Comparison of ENCODE assay signal across 25 cellular contexts in the genomic region with DNA sequence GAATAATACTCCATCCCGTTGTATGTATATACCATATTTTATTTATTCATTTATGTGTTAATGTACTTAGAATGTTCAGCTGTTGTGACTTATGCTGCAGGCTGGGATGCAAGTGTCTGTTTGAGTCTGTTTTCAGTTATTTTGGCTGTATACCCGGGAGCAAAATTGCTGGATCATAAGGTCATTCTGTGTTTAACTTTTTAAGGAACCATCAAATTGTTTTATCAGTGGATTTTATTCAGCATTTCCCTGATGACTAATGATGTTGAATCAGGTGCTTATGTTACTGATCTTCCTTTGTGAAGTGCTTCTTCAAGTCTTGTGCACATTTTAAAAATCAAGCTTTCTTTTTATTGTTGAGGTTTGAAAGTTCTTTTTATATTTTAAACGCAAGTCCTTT.
DNase-seq lines count a peak whose midpoint lies in the region; ATAC-seq and TF ChIP-seq lines count a peak whose summit lies in the region.
"Had no signal": no experiment of that assay in that cellular context is flagged by ENCODE, and none has a peak within 500 bp of the region (broad histone marks: within the 10 kb centered on the region; RNA-seq: fewer than 3 reads in every experiment).

No MANE protein-coding gene starts in this region.

- TF ChIP-seq CTCF in HFF-Myc (IDR thresholded peaks at IDR 0.05; ENCODE audit: low read depth, low read length, missing control alignments) (no peak), coronary artery (IDR thresholded peaks at IDR 0.05) (no peak)

- H3K9me3 ChIP-seq in adipocyte (ENCODE audit: control insufficient read depth, low read length) = no peaks in the 10 kb centered on the region
- H3K9me3 ChIP-seq: mucosa of descending colon, right lobe of liver, transverse colon had no signal

- no peak overlapping the region for H3K9ac ChIP-seq in adipocyte (ENCODE audit: low read length)
- H3K9ac ChIP-seq: parathyroid adenoma had no signal

- H3K4me3 ChIP-seq in HFF-Myc (replicated peaks; ENCODE audit: low read depth, low read length) = no peak overlapping the region
- no peak overlapping the region for H3K4me3 ChIP-seq in adipocyte (ENCODE audit: low read length)
- no peak overlapping the region for H3K4me3 ChIP-seq in coronary artery
- H3K4me3 ChIP-seq: hepatocyte, mucosa of descending colon, right lobe of liver, transverse colon had no signal

- no peaks in the 10 kb centered on the region for H3K27me3 ChIP-seq in adipocyte (replicated peaks; ENCODE audit: control insufficient read depth, insufficient read depth, low read length)
- H3K27me3 ChIP-seq: hepatocyte, right lobe of liver, transverse colon had no signal

- H3K4me1 ChIP-seq in adipocyte (ENCODE audit: control insufficient read depth, insufficient read depth, low read length) = no peaks in the 10 kb centered on the region
- H3K4me1 ChIP-seq: parathyroid adenoma, right lobe of liver had no signal

- intact Hi-C loops in sciatic nerve (cut with DNase I) = no loop called here

- ATAC-seq in sciatic nerve = peak; percentile 53
- ATAC-seq: effector memory CD8-positive, alpha-beta T cell; mucosa of descending colon; WTC11 had no signal

- no peaks in the 10 kb centered on the region for H3K36me3 ChIP-seq in adipocyte (ENCODE audit: control insufficient read depth, insufficient read depth, low read length, severe bottlenecking)
- H3K36me3 ChIP-seq: right lobe of liver, transverse colon had no signal

- no peak overlapping the region for H3K27ac ChIP-seq in coronary artery
- H3K27ac ChIP-seq: hepatocyte, parathyroid adenoma, right lobe of liver, transverse colon had no signal

- DNase-seq in HFF-Myc (ENCODE audit: extremely low read depth, low read depth) (peak; percentile 75), adipocyte (ENCODE audit: low read depth) (peak; percentile 38), fibroblast of gingiva (ENCODE audit: low read depth) (peak; percentile 6), sciatic nerve (ENCODE audit: low spot score) (no peak), coronary artery (ENCODE audit: low spot score) (no peak), HUDEP-2 (lab: John Stamatoyannopoulos, UW; ENCODE audit: unreplicated experiment in 76 of 76) (no peak), GM19240 (ENCODE audit: insufficient read length, low spot score) (no peak)
- DNase-seq in effector CD8-positive, alpha-beta T cell (lab: John Stamatoyannopoulos, UW) = no peak
- DNase-seq: activated CD4-positive, alpha-beta T cell treated with anti-CD3 and anti-CD28 coated beads, Interleukin-2, amount 50 U/mL, for 4 hours; activated effector memory CD4-positive, alpha-beta T cell treated with Interleukin-2 at 50 U/mL for 16 hours; caudate nucleus; COR-L47; effector memory CD8-positive, alpha-beta T cell; mucosa of descending colon; NCI-H1417 treated with DMSO at 0.1 percent for 48 hours; NCI-H510A treated with DMSO at 0.1 percent for 48 hours; nephron progenitor cell; NK-92 treated with Interleukin-12 subunit alpha and Interleukin-12 subunit beta, amount 100 ng/mL, for 24 hours; right lobe of liver; stimulated activated CD4-positive, alpha-beta T cell treated with anti-CD3 and anti-CD28 coated beads, Interleukin-15, amount 100 ng/mL, for 24 hours; T1000; transverse colon had no signal

Comparison
In these comparisons a context has a peak if more than half of its experiments do, and no peak if none do; other contexts are left out.
1. DNase-seq: peak in HFF-Myc (single experiment), adipocyte (single experiment) and fibroblast of gingiva (single experiment); none in sciatic nerve (single experiment), effector CD8-positive, alpha-beta T cell (single experiment), coronary artery (single experiment), HUDEP-2 (0 of 76) and GM19240 (single experiment).